8 cellular contexts compared by ENCODE assay signal in genomic region chr1:180632326-180633088, GRCh38. TPM values are rescaled to one million over a fixed set of nuclear protein-coding genes. Genes with fewer than 3 reads are reported as not detected.
A peak's percentile ranks its signal among the peaks of the same experiment; 100 is the strongest.
DNase-seq lines count a peak whose midpoint lies in the region; ATAC-seq and TF ChIP-seq lines count a peak whose summit lies in the region.

No MANE protein-coding gene starts in this region.

- H3K4me2 ChIP-seq in IMR-90 (ENCODE audit: low read depth, low read length): peak overlapping the region; percentile 88

- DNase-seq in GM06990 (ENCODE audit: extremely low read depth, insufficient read length) (no peak), IMR-90 (no peak), T-helper 17 cell (peak; percentile 36 to 48 (median 45)), brain microvascular endothelial cell (no peak), iPS-NIHi7 (ENCODE audit: extremely low spot score) (peak; percentile 67), retina (no peak)
- peak; percentile 78 for DNase-seq in stimulated activated CD4-positive, alpha-beta T cell treated with anti-CD3 and anti-CD28 coated beads, Interleukin-15, amount 100 ng/mL, for 24 hours

- H3K56ac ChIP-seq in IMR-90 (ENCODE audit: extremely low read depth, insufficient read depth, low read length): no peak overlapping the region

- peak overlapping the region in 1 of 2 experiments; percentile 63; a peak in 1 of 4 replicates for H4K8ac ChIP-seq in IMR-90 (ENCODE audit: low read depth in 2 of 2, low read length in 2 of 2)

- peak overlapping the region; percentile 98 for H3K14ac ChIP-seq in IMR-90 (replicated peaks; ENCODE audit: low read depth, low read length)

- H2BK15ac ChIP-seq in IMR-90 (ENCODE audit: low read depth, low read length): peak overlapping the region; percentile 76; the same call in 2 of the 3 replicates

- peak overlapping the region; percentile 99 for H2AFZ ChIP-seq in IMR-90 (replicated peaks; ENCODE audit: low read length, poor library complexity)

- peak overlapping the region; percentile 94 for H2AK9ac ChIP-seq in IMR-90 (replicated peaks; ENCODE audit: low read depth, low read length, poor library complexity)

- H3K36me3 Mint-ChIP-seq in T-helper 17 cell (ENCODE audit: low read depth): peaks cover 2% of the 10 kb centered on the region

- ATAC-seq in GM21619 (IDR thresholded peaks at IDR 0.05; ENCODE audit: unreplicated experiment) (peak; percentile 36), IMR-90 (ENCODE audit: low read depth) (peak; percentile 56), T-helper 17 cell (peak; percentile 31)

- H2BK20ac ChIP-seq in IMR-90 (ENCODE audit: low read depth, low read length): peak overlapping the region; percentile 39; the same call in 1 of the 2 replicates

- H3K36me3 ChIP-seq in GM06990 (ENCODE audit: control insufficient read depth, insufficient read depth, low read length) (no peaks in the 10 kb centered on the region), IMR-90 (ENCODE audit: control insufficient read depth, insufficient read depth, low read length) (no peaks in the 10 kb centered on the region), brain microvascular endothelial cell (replicated peaks) (no peaks in the 10 kb centered on the region)

- H2BK5ac ChIP-seq in IMR-90 (ENCODE audit: low read depth, low read length, poor library complexity, severe bottlenecking): peak overlapping the region; percentile 77

- H3K4me1 Mint-ChIP-seq in T-helper 17 cell: peaks cover 4% of the 10 kb centered on the region

- H2BK120ac ChIP-seq in IMR-90 (ENCODE audit: low read depth, low read length): peak overlapping the region; percentile 71; the same call in 1 of the 2 replicates

- H2AK5ac ChIP-seq in IMR-90 (ENCODE audit: low read depth, low read length): no peak overlapping the region

- H3K27me3 Mint-ChIP-seq in T-helper 17 cell: peaks cover 2% of the 10 kb centered on the region

- H3K9ac ChIP-seq in IMR-90 (ENCODE audit: low read depth, low read length): peak overlapping the region; percentile 82

- H3K9me1 ChIP-seq in IMR-90 (ENCODE audit: insufficient read depth, low read length): no peaks in the 10 kb centered on the region; the same call in 1 of the 2 replicates

- BruUV-seq in IMR-90 (replicated peaks; lab: Mats Ljungman, UMichigan): no TSS peak

- CTCF ChIA-PET in IMR-90 (lab: Yijun Ruan, JAX): interaction anchor here (0.7 to 2.0 kb wide), 5 partner anchors 16 to 231 kb away, joined by 3 to 6 read pairs (median 4); no protein-coding TSS in a partner anchor

- H3K27ac ChIP-seq in IMR-90 (ENCODE audit: insufficient read depth, low read length): peak overlapping the region; percentile 89
- H3K27ac ChIP-seq in brain microvascular endothelial cell: peak overlapping the region; percentile 18

- POLR2A ChIA-PET in IMR-90 (lab: Charles Lee; ENCODE audit: unreplicated experiment): interaction anchor here (0.6 kb wide), 1 partner anchor 16 kb away, joined by 3 read pairs; no protein-coding TSS in a partner anchor

- H3K27me3 ChIP-seq in GM06990 (replicated peaks; ENCODE audit: control insufficient read depth, insufficient read depth, low read length) (no peaks in the 10 kb centered on the region), IMR-90 (ENCODE audit: control insufficient read depth, insufficient read depth, low read length) (no peaks in the 10 kb centered on the region), brain microvascular endothelial cell (replicated peaks) (no peaks in the 10 kb centered on the region)

- H3K27ac Mint-ChIP-seq in T-helper 17 cell: no peak overlapping the region

- intact Hi-C loops in IMR-90 (cut with micrococcal nuclease): loop anchor here (1.0 to 5.0 kb wide), 4 partner anchors 100 to 535 kb away; no protein-coding TSS in a partner anchor

- no peak for TF ChIP-seq POLR2A in IMR-90 (IDR thresholded peaks at IDR 0.05; ENCODE audit: low read depth, low read length)

- peak overlapping the region; percentile 97 for H3K4me3 ChIP-seq in GM06990 (replicated peaks; ENCODE audit: low read depth, low read length)
- peak overlapping the region; percentile 94 for H3K4me3 ChIP-seq in IMR-90 (ENCODE audit: insufficient read depth, low read depth, low read length)
- peak overlapping the region; percentile 96 for H3K4me3 ChIP-seq in brain microvascular endothelial cell (ENCODE audit: low read depth, low read length)

- no peak overlapping the region for H3K4me3 Mint-ChIP-seq in T-helper 17 cell

- dilution Hi-C loops in IMR-90 (cut with HindIII; ENCODE audit: low sequenced_read_pairs, unreplicated experiment): no loop called here

- no peaks in the 10 kb centered on the region for H3K4me1 ChIP-seq in IMR-90 (ENCODE audit: control insufficient read depth, insufficient read depth, low read length)

- TF ChIP-seq CTCF in GM06990 (IDR thresholded peaks at IDR 0.05; ENCODE audit: insufficient read depth, low read length, poor library complexity, severe bottlenecking) (peak; percentile 46), IMR-90 (conservative IDR thresholded peaks at IDR 0.05; ENCODE audit: low read depth, low read length) (no peak), brain microvascular endothelial cell (IDR thresholded peaks at IDR 0.05; ENCODE audit: low read depth, low read length, missing control alignments) (peak; percentile 46)

- peak overlapping the region; percentile 79 for H4K91ac ChIP-seq in IMR-90 (ENCODE audit: insufficient read depth, low read depth, low read length)

- no peak for TF ChIP-seq RAD21 in IMR-90 (IDR thresholded peaks at IDR 0.05; ENCODE audit: low read length)

- peak overlapping the region; percentile 90 for H3K4ac ChIP-seq in IMR-90 (ENCODE audit: low read depth, low read length)

- peaks cover 8 to 34% of the 10 kb centered on the region in 2 experiments for H3K79me1 ChIP-seq in IMR-90 (ENCODE audit: low read depth in 1 of 2, low read length in 2 of 2)

- peak overlapping the region; percentile 96 for H3K23ac ChIP-seq in IMR-90 (ENCODE audit: low read depth, low read length)

- peak overlapping the region; percentile 21; the same call in 1 of the 2 replicates for H3K18ac ChIP-seq in IMR-90 (ENCODE audit: low read depth, low read length)

- H3K9me3 ChIP-seq in IMR-90 (ENCODE audit: control insufficient read depth, insufficient read depth, low read length) (no peaks in the 10 kb centered on the region), T-helper 17 cell (ENCODE audit: control insufficient read depth, low read length, poor library complexity, severe bottlenecking) (no peaks in the 10 kb centered on the region)

- in situ Hi-C loops in IMR-90 (cut with MboI; ENCODE audit: low sequenced_read_pairs): loop anchor here (10.0 kb wide), 1 partner anchor 512 kb away; no protein-coding TSS in a partner anchor
- in situ Hi-C loops in brain microvascular endothelial cell (cut with HindIII; ENCODE audit: low pct_ligation_motif_present, low sequenced_read_pairs): no loop called here

- no CpG with 5 or more reads among the region's 44 CpGs for WGBS in IMR-90 (ENCODE audit: extremely low coverage in 2 of 2, insufficient read length in 1 of 2), 2 experiments

- no peak overlapping the region for H4K5ac ChIP-seq in IMR-90 (ENCODE audit: low read depth, low read length)

- H4K20me1 ChIP-seq in IMR-90 (ENCODE audit: insufficient read depth, low read length): peaks cover 15% of the 10 kb centered on the region; the same call in 1 of the 2 replicates

TF ChIP-seq in IMR-90, 13 proteins besides CTCF, POLR2A, EP300 and RAD21:
- TF ChIP-seq SMC3 (IDR thresholded peaks at IDR 0.05; ENCODE audit: low read depth, low read length) (0 out of 2 replicates have a peak, but pooled peaks have one; percentile 1), CEBPB (IDR thresholded peaks at IDR 0.05; ENCODE audit: low read depth, low read length) (no peak)
TF ChIP-seq in IMR-90: peak in this region for 1.

RNA-seq across cellular contexts. Expression of gene XPR1, which starts 0.7 kb away (rescaled TPM):
- 25.1 and 25.3 TPM in 2 replicates for total RNA-seq in IMR-90 (2012; rRNA removed)
- polyA plus RNA-seq in IMR-90 (2012; rRNA removed): 10.8 and 11.8 TPM in 2 replicates
- polyA plus RNA-seq in IMR-90 (2012; cell fraction: cytosol; rRNA removed): 2.6 and 4.2 TPM in 2 replicates
- 0.82 and 6.8 TPM in 2 replicates for polyA plus RNA-seq in IMR-90 (2012; cell fraction: nucleus; rRNA removed; ENCODE audit: low replicate concordance)
- total RNA-seq in T-helper 17 cell: 10 to 100 TPM; 18.6 to 18.9 TPM

Comparison
In these comparisons a context has a peak if more than half of its experiments do, and no peak if none do; other contexts are left out.
1. DNase-seq: peak in T-helper 17 cell (3 of 3), iPS-NIHi7 (single experiment) and stimulated activated CD4-positive, alpha-beta T cell treated with anti-CD3 and anti-CD28 coated beads, Interleukin-15, amount 100 ng/mL, for 24 hours (single experiment); none in GM06990 (single experiment), IMR-90 (single experiment), brain microvascular endothelial cell (single experiment) and retina (single experiment).
2. Peak in every context shown above with its lines, with median percentiles within 50 percentile points of each other: H3K4me3 ChIP-seq and ATAC-seq.